Comparison of ENCODE assay signal across 14 cellular contexts in the genomic region with DNA sequence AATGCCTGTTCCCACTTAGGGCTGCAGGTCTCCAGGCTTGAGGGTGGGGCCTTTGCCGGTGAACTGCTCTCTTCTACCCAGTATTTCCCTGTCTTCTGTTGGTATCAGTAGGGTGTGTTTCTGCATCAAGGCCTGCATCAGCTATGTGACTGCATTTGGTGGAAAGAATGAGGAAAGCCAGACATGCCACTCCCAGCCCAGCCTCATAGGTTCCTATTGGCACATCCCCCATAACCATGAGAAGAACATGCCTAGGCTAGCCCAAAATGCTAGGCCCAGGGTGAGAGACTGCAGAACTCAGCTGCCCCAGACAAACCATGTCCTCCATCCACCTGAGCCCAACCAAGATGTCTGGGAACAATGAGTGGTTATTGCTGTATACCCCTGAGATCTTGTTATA.
DNase-seq lines count a peak whose midpoint lies in the region; TF ChIP-seq lines count a peak whose summit lies in the region.
"Had no signal": no experiment of that assay in that cellular context is flagged by ENCODE, and none has a peak within 500 bp of the region (broad histone marks: within the 10 kb centered on the region; RNA-seq: fewer than 3 reads in every experiment).

No MANE protein-coding gene starts in this region.

- TF ChIP-seq EP300 in esophagus muscularis mucosa (IDR thresholded peaks at IDR 0.05), result no peak

- H3K79me2 ChIP-seq in mammary epithelial cell (ENCODE audit: insufficient read depth, low read length), result no peaks in the 10 kb centered on the region

- peaks cover 6% of the 10 kb centered on the region for H3K9me3 Mint-ChIP-seq in Calu3 (ENCODE audit: low read depth, unreplicated experiment)

- H3K4me1 Mint-ChIP-seq in Calu3 (ENCODE audit: low read depth, unreplicated experiment), result no peaks in the 10 kb centered on the region

- H3K36me3 ChIP-seq in mammary epithelial cell (ENCODE audit: insufficient read depth, low read length), result no peaks in the 10 kb centered on the region
- no peaks in the 10 kb centered on the region for H3K36me3 ChIP-seq in esophagus muscularis mucosa
- H3K36me3 ChIP-seq: BLaER1 had no signal

- peak overlapping the region; percentile 80 for H3K27ac ChIP-seq in mammary epithelial cell (ENCODE audit: insufficient read depth, low read depth, low read length)
- H3K27ac ChIP-seq in esophagus muscularis mucosa (replicated peaks in 1 of 4), result no peak overlapping the region
- H3K27ac ChIP-seq: BLaER1 had no signal

- no peak for TF ChIP-seq CTCF in mammary epithelial cell (conservative IDR thresholded peaks at IDR 0.05 in 1 of 2, IDR thresholded peaks at IDR 0.05 in 1 of 2; ENCODE audit: extremely low read depth in 1 of 2, insufficient read depth in 1 of 2, low read depth in 1 of 2, low read length in 2 of 2)
- no peak for TF ChIP-seq CTCF in esophagus muscularis mucosa (IDR thresholded peaks at IDR 0.05)
- no peak for TF ChIP-seq CTCF in Calu3 (IDR thresholded peaks at IDR 0.05; ENCODE audit: unreplicated experiment)

- H3K27ac Mint-ChIP-seq in Calu3 (ENCODE audit: unreplicated experiment), result no peak overlapping the region
- H3K27ac Mint-ChIP-seq: HFFc6 had no signal

- no peaks in the 10 kb centered on the region for H3K36me3 Mint-ChIP-seq in Calu3 (ENCODE audit: insufficient read depth, unreplicated experiment)

- intact Hi-C loops in mammary epithelial cell (cut with micrococcal nuclease), result loop anchor here (10.0 kb wide), 1 partner anchor 97 kb away; no protein-coding TSS in a partner anchor
- intact Hi-C loops in esophagus muscularis mucosa (cut with DNase I), result no loop called here
- intact Hi-C loops in Calu3 (cut with micrococcal nuclease; ENCODE audit: unreplicated experiment), result no loop called here

- TF ChIP-seq POLR2A in esophagus muscularis mucosa (IDR thresholded peaks at IDR 0.05; ENCODE audit: low read depth), result no peak

- no peak overlapping the region for H3K4me3 Mint-ChIP-seq in Calu3 (ENCODE audit: low read depth, unreplicated experiment)
- H3K4me3 Mint-ChIP-seq: HFFc6 had no signal

- H3K9me3 ChIP-seq in mammary epithelial cell (replicated peaks; ENCODE audit: insufficient read depth, low read length) (peaks cover 5% of the 10 kb centered on the region), esophagus muscularis mucosa (peaks cover 0 to 12% (median 4%) of the 10 kb centered on the region in 4 donors)

- in situ Hi-C loops in mammary epithelial cell (cut with MboI; ENCODE audit: low sequenced_read_pairs in 2 of 2), result no loop called here

- H4K20me1 ChIP-seq in mammary epithelial cell (ENCODE audit: insufficient read depth, low read length), result no peaks in the 10 kb centered on the region
- H4K20me1 ChIP-seq: BLaER1 had no signal

- no peak overlapping the region for H3K9ac ChIP-seq in mammary epithelial cell (ENCODE audit: insufficient read depth, low read length)
- H3K9ac ChIP-seq: BLaER1 had no signal

- BruUV-seq in mammary epithelial cell (replicated peaks; lab: Mats Ljungman, UMichigan) (no TSS peak), Calu3 (replicated peaks; lab: Mats Ljungman, UMichigan) (no TSS peak)

- H3K4me1 ChIP-seq in mammary epithelial cell (ENCODE audit: insufficient read depth, low read length) (peaks cover 36% of the 10 kb centered on the region), esophagus muscularis mucosa (no peaks in the 10 kb centered on the region)

- no peak overlapping the region for H2AFZ ChIP-seq in mammary epithelial cell (ENCODE audit: low read depth, low read length)

- H3K27me3 Mint-ChIP-seq in Calu3 (ENCODE audit: unreplicated experiment), result no peaks in the 10 kb centered on the region

- 44% methylated on average over 1 of the region's 1 CpG for WGBS in mammary epithelial cell (ENCODE audit: low coverage, missing lambda C conversion rate)
- WGBS in esophagus muscularis mucosa, result no CpG with 5 or more reads among the region's 1 CpG

- no peaks in the 10 kb centered on the region for H3K27me3 ChIP-seq in mammary epithelial cell (ENCODE audit: insufficient read depth, low read length)
- peaks cover 0 to 5% (median 0%) of the 10 kb centered on the region in 4 donors for H3K27me3 ChIP-seq in esophagus muscularis mucosa
- H3K27me3 ChIP-seq: BLaER1 had no signal

- CTCF ChIA-PET in mammary epithelial cell (lab: Charles Lee; ENCODE audit: low non-redundant PET) (no interaction called here), Calu3 (lab: Charles Lee) (no interaction called here)

- peak; percentile 8 for DNase-seq in HPDE6-E6E7 (ENCODE audit: extremely low spot score)
- DNase-seq in mammary epithelial cell, result peak; percentile 88
- peak; percentile 45 for DNase-seq in esophagus muscularis mucosa (ENCODE audit: extremely low spot score)
- DNase-seq in renal cortical epithelial cell (ENCODE audit: low read depth), result peak; percentile 18
- no peak for DNase-seq in Calu3
- no peak for DNase-seq in NCI-H1048 (lab: John Stamatoyannopoulos, UW)
- DNase-seq in DMS79 treated with DMSO at 0.1 percent for 48 hours (lab: John Stamatoyannopoulos, UW), result no peak
- DNase-seq: 8988T, AML-193, DMS 273 treated with DMSO at 0.1 percent for 48 hours, HCEC 1CT, HFFc6 had no signal

- H3K4me3 ChIP-seq in mammary epithelial cell (replicated peaks in 1 of 3; ENCODE audit: insufficient read depth in 1 of 3, low read depth in 2 of 3, low read length in 3 of 3) (no peak overlapping the region), esophagus muscularis mucosa (no peak overlapping the region)
- H3K4me3 ChIP-seq: BLaER1, GM12878 had no signal

- dilution Hi-C loops in mammary epithelial cell (cut with HindIII; ENCODE audit: low sequenced_read_pairs), result no loop called here

- H3K4me2 ChIP-seq in mammary epithelial cell (ENCODE audit: insufficient read depth, low read depth, low read length), result peak overlapping the region; percentile 7

Comparison
In these comparisons a context has a peak if more than half of its experiments do, and no peak if none do; other contexts are left out.
1. DNase-seq: peak in HPDE6-E6E7 (single experiment), mammary epithelial cell (single experiment), esophagus muscularis mucosa (single experiment) and renal cortical epithelial cell (single experiment); none in Calu3 (single experiment), NCI-H1048 (single experiment) and DMS79 treated with DMSO at 0.1 percent for 48 hours (single experiment).